Comparison of ENCODE assay signal across 7 cellular contexts in the genomic region with DNA sequence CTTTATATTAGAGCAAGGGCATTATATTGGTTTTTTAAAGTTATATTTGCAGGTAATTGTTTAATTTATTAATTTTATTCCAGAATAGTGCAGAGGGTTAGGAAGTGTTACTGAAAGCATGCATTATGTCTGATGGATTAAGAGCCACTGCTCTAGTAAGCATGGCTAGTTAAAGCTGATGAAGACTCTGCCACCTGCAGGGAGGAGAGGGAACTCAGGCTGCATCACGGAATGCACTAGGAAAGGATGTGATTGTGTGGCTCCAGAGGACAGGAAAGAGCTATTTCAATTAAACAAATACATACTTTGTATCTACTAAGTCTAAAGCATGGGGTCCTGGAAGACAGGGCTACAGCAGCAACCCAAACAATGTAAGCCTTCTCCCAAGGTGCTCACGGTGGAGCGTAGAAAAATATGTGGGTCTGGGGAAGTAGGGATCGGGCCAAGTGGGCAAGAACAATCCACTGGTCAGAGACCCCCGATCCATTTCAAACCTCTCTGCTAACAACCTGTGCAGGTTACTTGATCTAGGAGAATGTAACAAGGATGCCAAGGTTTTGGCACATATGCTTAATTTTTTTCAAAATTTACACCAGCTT.
DNase-seq lines count a peak whose midpoint lies in the region; ATAC-seq lines count a peak whose summit lies in the region.

No MANE protein-coding gene starts in this region.

- H3K4me3 ChIP-seq in adipocyte (ENCODE audit: low read length) = no peak overlapping the region

- ATAC-seq in GM18498 (IDR thresholded peaks at IDR 0.05; ENCODE audit: unreplicated experiment) = peak; percentile 65
- no peak for ATAC-seq in GM18519 (IDR thresholded peaks at IDR 0.05; ENCODE audit: low FRiP score, unreplicated experiment)

- H3K9ac ChIP-seq in adipocyte (ENCODE audit: low read length) = no peak overlapping the region

- peak; percentile 67 to 76 for DNase-seq in Kasumi-1 (lab: John Stamatoyannopoulos, UW)
- peak; percentile 63 for DNase-seq in adipocyte (ENCODE audit: low read depth)
- DNase-seq in inferior parietal cortex (ENCODE audit: extremely low spot score) = peak; percentile 22
- no peak for DNase-seq in NOMO-1 (lab: John Stamatoyannopoulos, UW; ENCODE audit: unreplicated experiment in 2 of 2)
- no peak for DNase-seq in NOMO-1 treated with dmso at 0.1 percent for 144 hours (lab: John Stamatoyannopoulos, UW; ENCODE audit: unreplicated experiment)

- H3K4me1 ChIP-seq in adipocyte (ENCODE audit: control insufficient read depth, insufficient read depth, low read length) = no peaks in the 10 kb centered on the region

- H3K9me3 ChIP-seq in adipocyte (ENCODE audit: control insufficient read depth, low read length) = no peaks in the 10 kb centered on the region

- no peaks in the 10 kb centered on the region for H3K36me3 ChIP-seq in adipocyte (ENCODE audit: control insufficient read depth, insufficient read depth, low read length, severe bottlenecking)

- no peaks in the 10 kb centered on the region for H3K27me3 ChIP-seq in adipocyte (replicated peaks; ENCODE audit: control insufficient read depth, insufficient read depth, low read length)

Comparison
In these comparisons a context has a peak if more than half of its experiments do, and no peak if none do; other contexts are left out.
1. DNase-seq: peak in Kasumi-1 (2 of 2), adipocyte (single experiment) and inferior parietal cortex (single experiment); none in NOMO-1 (0 of 2) and NOMO-1 treated with dmso at 0.1 percent for 144 hours (single experiment).